ENCODE assay signal across 18 cellular contexts in genomic region chr1:64041366-64042131, GRCh38.
A peak's percentile ranks its signal among the peaks of the same experiment; 100 is the strongest.
DNase-seq lines count a peak whose midpoint lies in the region; ATAC-seq and TF ChIP-seq lines count a peak whose summit lies in the region.
"Had no signal": no experiment of that assay in that cellular context is flagged by ENCODE, and none has a peak within 500 bp of the region (broad histone marks: within the 10 kb centered on the region; RNA-seq: fewer than 3 reads in every experiment).

No MANE protein-coding gene starts in this region.

- no peak for TF ChIP-seq POLR2A in thyroid gland (IDR thresholded peaks at IDR 0.05)

- 53 to 54% methylated on average over 3 of the region's 3 CpGs for WGBS in aorta, 2 donors
- 51 to 56% methylated on average over 3 of the region's 3 CpGs for WGBS in thyroid gland, 2 donors

- H3K4me1 ChIP-seq in left ventricle myocardium inferior = peaks cover 60% of the 10 kb centered on the region
- peaks cover 65% of the 10 kb centered on the region for H3K4me1 ChIP-seq in osteoblast (ENCODE audit: insufficient read depth, low read length)
- peaks cover 23% of the 10 kb centered on the region in 2 donors for H3K4me1 ChIP-seq in aorta (ENCODE audit: control insufficient read depth in 1 of 2, insufficient read depth in 2 of 2, low read length in 2 of 2)
- H3K4me1 ChIP-seq in thyroid gland = peaks cover 0 to 23% of the 10 kb centered on the region in 2 donors
- H3K4me1 ChIP-seq: right lobe of liver had no signal

- no peaks in the 10 kb centered on the region for H4K20me1 ChIP-seq in osteoblast (ENCODE audit: insufficient read depth, low read length)

- intact Hi-C loops in left ventricle myocardium inferior (cut with micrococcal nuclease) (no loop called here), cardiac septum (cut with DNase I) (loop anchor here (2.0 to 5.0 kb wide), 5 partner anchors 69 to 344 kb away; partner anchors contain the start of gene ROR1), aorta (cut with DNase I) (loop anchor here (5.0 kb wide), 5 partner anchors 51 to 344 kb away; no protein-coding TSS in a partner anchor), thyroid gland (cut with DNase I) (no loop called here)

- no peak overlapping the region for H2AFZ ChIP-seq in osteoblast (ENCODE audit: low read length)

- H3K27me3 ChIP-seq in left ventricle myocardium inferior (ENCODE audit: low read depth) = no peaks in the 10 kb centered on the region
- H3K27me3 ChIP-seq in osteoblast (ENCODE audit: insufficient read depth, low read length) = no peaks in the 10 kb centered on the region
- no peaks in the 10 kb centered on the region for H3K27me3 ChIP-seq in aorta (ENCODE audit: control insufficient read depth in 1 of 2, insufficient read depth in 2 of 2, low read length in 1 of 2)
- no peaks in the 10 kb centered on the region for H3K27me3 ChIP-seq in thyroid gland
- H3K27me3 ChIP-seq: right lobe of liver had no signal

- TF ChIP-seq CTCF in left ventricle myocardium inferior (IDR thresholded peaks at IDR 0.05; ENCODE audit: borderline replicate concordance) = no peak
- TF ChIP-seq CTCF in coronary artery (IDR thresholded peaks at IDR 0.05) = no peak
- no peak for TF ChIP-seq CTCF in osteoblast (IDR thresholded peaks at IDR 0.05; ENCODE audit: extremely low read depth, low read depth, low read length)
- TF ChIP-seq CTCF in thyroid gland (IDR thresholded peaks at IDR 0.05) = no peak

- no peaks in the 10 kb centered on the region for H3K36me3 ChIP-seq in left ventricle myocardium inferior
- no peaks in the 10 kb centered on the region for H3K36me3 ChIP-seq in osteoblast (ENCODE audit: insufficient read depth, low read length)
- H3K36me3 ChIP-seq in aorta (ENCODE audit: control insufficient read depth in 1 of 2, insufficient read depth in 2 of 2, low read length in 1 of 2) = no peaks in the 10 kb centered on the region
- no peaks in the 10 kb centered on the region for H3K36me3 ChIP-seq in thyroid gland
- H3K36me3 ChIP-seq: right lobe of liver had no signal

- ATAC-seq in aorta (ENCODE audit: low FRiP score) = no peak
- ATAC-seq: right lobe of liver had no signal

- H3K27ac ChIP-seq in left ventricle myocardium inferior (replicated peaks) = peak overlapping the region; percentile 86
- peak overlapping the region; percentile 89 for H3K27ac ChIP-seq in coronary artery
- H3K27ac ChIP-seq in osteoblast (ENCODE audit: low read depth, low read length) = peak overlapping the region; percentile 96
- peak overlapping the region; percentile 69 to 95 for H3K27ac ChIP-seq in aorta (ENCODE audit: low read depth in 1 of 2, low read length in 2 of 2)
- H3K27ac ChIP-seq in thyroid gland = no peak overlapping the region
- H3K27ac ChIP-seq: right lobe of liver had no signal

- DNase-seq in left ventricle myocardium inferior = no peak
- DNase-seq in cardiac septum (ENCODE audit: low spot score) = no peak
- no peak for DNase-seq in coronary artery (ENCODE audit: low spot score)
- DNase-seq in osteoblast (ENCODE audit: insufficient read length, low spot score, missing footprints) = peak; percentile 58
- no peak for DNase-seq in aorta
- DNase-seq in HuH-7.5 (ENCODE audit: low spot score) = no peak
- no peak for DNase-seq in thyroid gland
- no peak for DNase-seq in NCI-H526 treated with DMSO at 0.1 percent for 48 hours (lab: John Stamatoyannopoulos, UW)
- DNase-seq: activated CD4-positive, alpha-beta T cell treated with anti-CD3 and anti-CD28 coated beads, Interleukin-2, amount 50 U/mL, for 1 hour; anterior cingulate cortex; foreskin fibroblast; immature natural killer cell; NCI-H146; NCI-H526; right lobe of liver; SHP77 treated with DMSO at 0.1 percent for 48 hours; stimulated activated naive CD4-positive, alpha-beta T cell; T1000 had no signal

- no peak overlapping the region for H3K4me2 ChIP-seq in osteoblast (ENCODE audit: insufficient read depth, low read length)

- H3K9me3 ChIP-seq in left ventricle myocardium inferior (replicated peaks) (no peaks in the 10 kb centered on the region), osteoblast (ENCODE audit: low read depth, low read length) (no peaks in the 10 kb centered on the region), aorta (ENCODE audit: control insufficient read depth, low read length) (no peaks in the 10 kb centered on the region), thyroid gland (no peaks in the 10 kb centered on the region)
- H3K9me3 ChIP-seq: right lobe of liver had no signal

- H3K79me2 ChIP-seq in osteoblast (ENCODE audit: insufficient read depth, low read length) = peaks cover 2% of the 10 kb centered on the region

- no peak overlapping the region for H3K4me3 ChIP-seq in left ventricle myocardium inferior
- no peak overlapping the region for H3K4me3 ChIP-seq in coronary artery
- no peak overlapping the region for H3K4me3 ChIP-seq in osteoblast (ENCODE audit: insufficient read depth, low read length)
- H3K4me3 ChIP-seq in aorta (ENCODE audit: low read length in 2 of 2) = no peak overlapping the region
- H3K4me3 ChIP-seq in thyroid gland (replicated peaks in 1 of 3) = no peak overlapping the region
- H3K4me3 ChIP-seq: right lobe of liver had no signal

Comparison
In these comparisons a context has a peak if more than half of its experiments do, and no peak if none do; other contexts are left out.
1. intact Hi-C loops: an anchor here in cardiac septum (2.0 to 5.0 kb wide) and aorta (5.0 kb wide); none called in left ventricle myocardium inferior and thyroid gland.
2. H3K27ac ChIP-seq: peak in left ventricle myocardium inferior (single experiment), coronary artery (2 of 2), osteoblast (single experiment) and aorta (2 of 2); none in thyroid gland (0 of 3).